ENCODE assay signal across 1 cellular context in the genomic region with DNA sequence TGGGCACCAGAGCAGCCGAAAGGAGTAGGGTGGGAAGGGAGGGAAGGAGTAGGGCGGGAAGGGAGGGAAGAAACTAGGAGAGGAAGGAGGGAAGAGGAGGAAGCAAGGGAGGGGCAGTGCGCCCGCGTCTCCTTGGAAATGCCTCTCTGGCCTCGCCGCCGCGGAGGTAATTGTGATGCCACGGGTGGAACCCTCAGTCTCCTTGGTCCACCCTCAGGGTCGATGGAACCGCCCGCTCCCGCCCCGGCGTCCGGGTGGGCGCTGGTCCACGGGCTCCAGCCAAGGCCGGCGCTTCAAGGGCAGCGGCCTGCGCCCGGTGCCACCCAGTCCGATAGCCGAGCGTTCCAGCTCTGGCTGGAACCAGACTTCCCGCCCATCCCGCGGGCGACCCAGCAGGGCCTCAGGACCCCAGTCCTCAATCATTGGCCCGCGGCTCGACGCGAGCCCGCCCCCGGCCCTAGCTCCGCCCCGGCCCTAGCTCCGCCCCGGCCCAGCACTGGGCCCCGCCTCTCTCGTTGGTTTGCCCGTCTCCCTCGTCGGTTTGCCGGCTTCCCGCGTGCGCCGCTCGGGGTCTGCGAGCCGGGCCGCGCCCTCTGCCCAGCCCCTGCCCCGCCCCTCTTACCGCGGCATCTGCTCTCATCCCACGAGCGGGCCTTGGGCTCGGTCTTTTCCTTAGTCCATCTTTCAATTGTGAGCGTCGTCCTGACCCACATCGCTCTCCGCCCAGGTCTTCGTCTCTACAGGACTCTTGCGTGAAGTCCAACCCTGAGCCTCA.
TF ChIP-seq lines count a peak whose summit lies in the region.

No MANE protein-coding gene starts in this region.

TF ChIP-seq in endothelial cell of umbilical vein, 7 proteins besides CTCF, POLR2A, EP300 and RAD21:
- TF ChIP-seq EZH2 (IDR thresholded peaks at IDR 0.05; ENCODE audit: borderline replicate concordance, low read depth, low read length, severe bottlenecking) (no peak), MAX (IDR thresholded peaks at IDR 0.05; ENCODE audit: insufficient read depth, insufficient read length) (no peak), MYC (IDR thresholded peaks at IDR 0.05; ENCODE audit: low read depth, low read length) (no peak), POLR2AphosphoS5 (IDR thresholded peaks at IDR 0.05; ENCODE audit: insufficient read depth, low read depth, low read length) (peak; percentile 99)
TF ChIP-seq in endothelial cell of umbilical vein: peak in this region for 1.
